9 cellular contexts compared by ENCODE assay signal in the genomic region with DNA sequence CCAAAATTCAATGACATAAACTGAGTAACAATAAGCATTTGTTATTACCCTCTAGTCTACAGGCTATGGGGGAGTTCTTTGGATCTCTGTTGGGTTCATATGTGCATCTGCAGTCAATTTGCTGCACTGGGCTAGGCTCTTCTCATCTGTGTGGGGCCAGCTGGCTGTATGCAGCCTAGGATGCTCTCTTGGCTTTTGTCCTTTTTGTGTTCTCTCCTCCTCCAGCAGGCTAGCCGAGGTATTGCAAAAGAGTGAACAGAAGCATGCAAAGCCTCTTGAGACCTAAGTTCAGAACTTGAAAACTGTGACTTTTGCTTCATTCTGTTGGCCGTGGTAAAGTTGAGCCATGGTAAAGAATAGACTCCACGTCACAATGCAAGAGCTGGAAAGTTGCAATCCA.
A peak's percentile ranks its signal among the peaks of the same experiment; 100 is the strongest.
DNase-seq lines count a peak whose midpoint lies in the region; ATAC-seq, FAIRE-seq and TF ChIP-seq lines count a peak whose summit lies in the region.
"Had no signal": no experiment of that assay in that cellular context is flagged by ENCODE, and none has a peak within 500 bp of the region (broad histone marks: within the 10 kb centered on the region; RNA-seq: fewer than 3 reads in every experiment).

No MANE protein-coding gene starts in this region.

- H3K4me3 ChIP-seq in OCI-LY3 (ENCODE audit: low read length) (no peak overlapping the region), esophagus squamous epithelium (no peak overlapping the region)
- H3K4me3 ChIP-seq: SK-N-MC had no signal

- TF ChIP-seq POLR2A in esophagus squamous epithelium (IDR thresholded peaks at IDR 0.05): no peak

- DNase-seq in COLO668 (lab: John Stamatoyannopoulos, UW; ENCODE audit: unreplicated experiment): peak; percentile 4
- peak; percentile 7 for DNase-seq in GM18507 (ENCODE audit: extremely low spot score, insufficient read length, low read depth)
- DNase-seq in esophagus squamous epithelium (lab: John Stamatoyannopoulos, UW): no peak
- no peak for DNase-seq in sciatic nerve (ENCODE audit: low spot score)

- H3K4me1 ChIP-seq in OCI-LY3 (ENCODE audit: low read length) (no peaks in the 10 kb centered on the region), esophagus squamous epithelium (no peaks in the 10 kb centered on the region)

- TF ChIP-seq CTCF in OCI-LY3 (IDR thresholded peaks at IDR 0.05; ENCODE audit: low read depth, low read length): peak; percentile 50
- peak in 4 of 6 experiments; percentile 21 to 58 (median 30) for TF ChIP-seq CTCF in esophagus squamous epithelium (IDR thresholded peaks at IDR 0.05)

- H3K27ac ChIP-seq in OCI-LY3 (ENCODE audit: low read length): no peak overlapping the region
- H3K27ac ChIP-seq in esophagus squamous epithelium: no peak overlapping the region
- H3K27ac ChIP-seq: SK-N-MC had no signal

- no peaks in the 10 kb centered on the region for H3K27me3 ChIP-seq in OCI-LY3 (ENCODE audit: low read depth, low read length)
- no peaks in the 10 kb centered on the region for H3K27me3 ChIP-seq in esophagus squamous epithelium

- H3K9me3 ChIP-seq in OCI-LY3 (ENCODE audit: insufficient read depth, low read length): no peaks in the 10 kb centered on the region
- no peaks in the 10 kb centered on the region for H3K9me3 ChIP-seq in esophagus squamous epithelium

- H3K9ac ChIP-seq in OCI-LY3 (ENCODE audit: low read length): no peak overlapping the region

- peak; percentile 48 for ATAC-seq in sciatic nerve
- no peak for ATAC-seq in HG03097 (IDR thresholded peaks at IDR 0.05; ENCODE audit: low FRiP score, unreplicated experiment)
- ATAC-seq in GM18861 (IDR thresholded peaks at IDR 0.05; ENCODE audit: unreplicated experiment): no peak
- ATAC-seq in GM21576 (IDR thresholded peaks at IDR 0.05; ENCODE audit: unreplicated experiment): no peak

- H4K20me1 ChIP-seq in OCI-LY3 (ENCODE audit: insufficient read depth, low read length): no peaks in the 10 kb centered on the region

- H2AFZ ChIP-seq in OCI-LY3 (ENCODE audit: low read depth, low read length): no peak overlapping the region

- WGBS in esophagus squamous epithelium, 2 donors: 64 to 79% methylated on average over 2 to 3 of the region's 3 CpGs

- peak; percentile 31 for FAIRE-seq in GM18507 (lab: Jason Lieb, UNC)

- intact Hi-C loops in esophagus squamous epithelium (cut with DNase I) (no loop called here), sciatic nerve (cut with DNase I) (no loop called here)

- no peak overlapping the region for H3K4me2 ChIP-seq in OCI-LY3 (ENCODE audit: low read length)

- H3K36me3 ChIP-seq in OCI-LY3 (replicated peaks; ENCODE audit: low read depth, low read length): no peaks in the 10 kb centered on the region
- H3K36me3 ChIP-seq in esophagus squamous epithelium: no peaks in the 10 kb centered on the region

- H3K79me2 ChIP-seq in OCI-LY3 (ENCODE audit: low read length): no peaks in the 10 kb centered on the region

Comparison
In these comparisons a context has a peak if more than half of its experiments do, and no peak if none do; other contexts are left out.
1. DNase-seq: peak in COLO668 (single experiment) and GM18507 (single experiment); none in esophagus squamous epithelium (single experiment) and sciatic nerve (single experiment).